Comparison of ENCODE assay signal across 8 cellular contexts in the genomic region with DNA sequence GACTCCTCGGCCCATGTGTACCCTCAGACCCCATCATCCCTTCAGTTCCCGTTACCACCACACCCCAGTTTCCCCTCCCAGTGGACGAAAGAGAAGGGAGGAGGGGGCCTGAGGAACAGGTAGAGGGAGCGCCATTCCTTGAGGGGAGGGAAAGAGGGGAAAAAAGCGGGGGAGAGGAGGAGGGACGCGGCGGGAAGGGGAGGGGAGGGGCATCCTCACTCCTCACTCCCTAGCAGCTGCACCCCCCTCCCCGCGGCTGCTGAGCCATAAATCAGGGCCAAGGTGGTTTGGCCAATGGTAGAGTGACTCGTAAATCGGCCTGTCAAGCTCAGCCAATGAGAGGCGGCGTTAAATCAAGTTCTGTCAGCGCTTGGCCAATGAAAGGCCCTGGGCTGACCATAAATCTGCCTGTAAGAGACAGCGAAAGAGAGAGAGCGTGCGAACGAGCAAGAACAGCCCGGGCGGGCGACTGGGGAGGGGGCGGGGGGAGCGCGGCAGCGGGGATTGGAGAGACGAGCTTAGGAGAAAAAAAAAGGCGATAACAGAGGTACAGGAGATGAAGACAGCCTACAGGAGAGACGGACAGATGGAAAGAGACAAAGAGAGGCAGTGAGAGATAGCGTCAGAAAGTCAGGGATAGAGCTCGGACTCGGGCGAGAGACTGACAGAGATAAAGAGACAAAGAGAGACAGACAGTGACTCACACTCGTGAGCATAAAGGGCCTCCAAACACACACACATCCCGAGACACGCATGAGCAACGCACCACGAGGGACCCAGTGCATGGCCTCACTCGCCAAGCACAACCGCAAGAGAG. TPM values are rescaled to one million over a fixed set of nuclear protein-coding genes. Genes with fewer than 3 reads are reported as not detected.
DNase-seq lines count a peak whose midpoint lies in the region; ATAC-seq and TF ChIP-seq lines count a peak whose summit lies in the region.

No MANE protein-coding gene starts in this region.

- H3K4me1 ChIP-seq in right lobe of liver, result peaks cover 0 to 10% (median 0%) of the 10 kb centered on the region in 4 donors

- peak; percentile 100 for DNase-seq in NCI-H69 (lab: John Stamatoyannopoulos, UW)
- peak; percentile 90 for DNase-seq in activated CD4-positive, alpha-beta T cell treated with anti-CD3 and anti-CD28 coated beads, Interleukin-2, amount 50 U/mL, for 1 hour
- peak; percentile 92 to 99 (median 98) for DNase-seq in dorsolateral prefrontal cortex
- DNase-seq in right lobe of liver, result peak; percentile 93 to 97 (median 96)
- DNase-seq in stimulated activated CD4-positive, alpha-beta T cell treated with anti-CD3 and anti-CD28 coated beads, Interleukin-4, amount 100 ng/mL, for 24 hours, result peak; percentile 95

- no peaks in the 10 kb centered on the region for H3K9me3 ChIP-seq in right lobe of liver

- TF ChIP-seq CTCF in C4-2B (conservative IDR thresholded peaks at IDR 0.05) (no peak), dorsolateral prefrontal cortex (IDR thresholded peaks at IDR 0.05 in 54 of 56, conservative IDR thresholded peaks at IDR 0.05 in 2 of 56; ENCODE audit: low read depth in 1 of 56, partially characterized antibody in 56 of 56) (peak in 19 of 56 donors; percentile 5 to 46 (median 27)), right lobe of liver (IDR thresholded peaks at IDR 0.05) (no peak)

- no peaks in the 10 kb centered on the region for H3K27me3 ChIP-seq in dorsolateral prefrontal cortex
- H3K27me3 ChIP-seq in right lobe of liver, result no peaks in the 10 kb centered on the region

- intact Hi-C loops in dorsolateral prefrontal cortex (cut with DNase I), result loop anchor here (2.0 kb wide), 2 partner anchors 34 to 142 kb away; a partner anchor contains a TSS
- intact Hi-C loops in right lobe of liver (cut with DNase I), result no loop called here

- H3K36me3 ChIP-seq in right lobe of liver, result no peaks in the 10 kb centered on the region

- peak; percentile 38 for TF ChIP-seq POLR2A in right lobe of liver (IDR thresholded peaks at IDR 0.05)

- H3K4me3 ChIP-seq in dorsolateral prefrontal cortex, result peak overlapping the region; percentile 53 to 84 (median 70)
- peak overlapping the region; percentile 59 to 64 (median 61) for H3K4me3 ChIP-seq in right lobe of liver

- ATAC-seq in GM19395 (IDR thresholded peaks at IDR 0.05; ENCODE audit: unreplicated experiment) (peak; percentile 99), HG03521 (IDR thresholded peaks at IDR 0.05; ENCODE audit: unreplicated experiment) (peak; percentile 99), right lobe of liver (peak; percentile 87 to 95 (median 93))

- WGBS in right lobe of liver (ENCODE audit: insufficient coverage, low coverage, low lambda C conversion rate, missing lambda C conversion rate), result 1% methylated on average over 38 of the region's 40 CpGs

- H3K27ac ChIP-seq in C4-2B, result peak overlapping the region; percentile 86
- peak overlapping the region; percentile 85 to 99 (median 96) for H3K27ac ChIP-seq in dorsolateral prefrontal cortex
- H3K27ac ChIP-seq in right lobe of liver, result peak overlapping the region; percentile 82 to 87 (median 85)

RNA-seq across cellular contexts. Expression of a gene that starts 5.1 kb away (rescaled TPM):
- 1 to 10 TPM in 52 of 120 experiments, under 1 TPM in 51, not detected in 17; 0.22 to 7.8 (median 1.0) TPM for total RNA-seq in dorsolateral prefrontal cortex
- total RNA-seq in right lobe of liver, result under 1 TPM in 1 of 6 experiments, not detected in 5; 0.35 TPM

RNA-seq across cellular contexts. Expression of a gene that starts 25.4 kb away (rescaled TPM):
- total RNA-seq in dorsolateral prefrontal cortex, result 100 to 1,000 TPM in 10 of 120 experiments, 10 to 100 TPM in 110; 41.0 to 204 (median 73.8) TPM
- 1 to 10 TPM; 2.4 to 9.3 (median 3.7) TPM for total RNA-seq in right lobe of liver

RNA-seq across cellular contexts. Expression of a gene that starts 34.2 kb away (rescaled TPM):
- total RNA-seq in dorsolateral prefrontal cortex (100 to 1,000 TPM in 3 of 120 experiments, 10 to 100 TPM in 117; 56.8 to 104 (median 78.9) TPM), right lobe of liver (10 to 100 TPM; 67.3 to 89.2 (median 74.9) TPM)

RNA-seq across cellular contexts. Expression of a gene that starts 58.3 kb away (rescaled TPM):
- total RNA-seq in dorsolateral prefrontal cortex, result 1 to 10 TPM in 27 of 120 experiments, under 1 TPM in 67, not detected in 26; 0.27 to 3.7 (median 0.67) TPM
- total RNA-seq in right lobe of liver, result 1 to 10 TPM in 3 of 6 experiments, under 1 TPM in 3; 0.46 to 2.8 (median 0.99) TPM

RNA-seq across cellular contexts. Expression of a gene that starts 59.9 kb away (rescaled TPM):
- total RNA-seq in dorsolateral prefrontal cortex (10 to 100 TPM in 71 of 120 experiments, 1 to 10 TPM in 49; 3.0 to 60.5 (median 11.1) TPM), right lobe of liver (10 to 100 TPM; 31.2 to 75.6 (median 35.5) TPM)

Comparison
In these comparisons a context has a peak if more than half of its experiments do, and no peak if none do; other contexts are left out.
1. Peak in every context shown above with its lines: DNase-seq, ATAC-seq, H3K4me3 ChIP-seq and H3K27ac ChIP-seq.
2. RNA of a gene that starts 25.4 kb away (total RNA-seq): 41.0 to 204 TPM in dorsolateral prefrontal cortex; 2.4 to 9.3 TPM in right lobe of liver; every median in the first group is over 4 times any median in the second.
3. intact Hi-C loops: an anchor here in dorsolateral prefrontal cortex (2.0 kb wide); none called in right lobe of liver.